Comparison of ENCODE assay signal across 23 cellular contexts in genomic region chr20:23585808-23586734, GRCh38. TPM values are rescaled to one million over a fixed set of nuclear protein-coding genes. Genes with fewer than 3 reads are reported as not detected.
DNase-seq lines count a peak whose midpoint lies in the region; ATAC-seq and TF ChIP-seq lines count a peak whose summit lies in the region.
"Had no signal": no experiment of that assay in that cellular context is flagged by ENCODE, and none has a peak within 500 bp of the region (broad histone marks: within the 10 kb centered on the region; RNA-seq: fewer than 3 reads in every experiment).

No MANE protein-coding gene starts in this region.

- H3K27me3 ChIP-seq in esophagus muscularis mucosa (peaks cover 0 to 12% (median 0%) of the 10 kb centered on the region in 4 donors), prostate gland (replicated peaks; ENCODE audit: insufficient read depth) (no peaks in the 10 kb centered on the region)
- H3K27me3 ChIP-seq: MG63 had no signal

- no peaks in the 10 kb centered on the region for H3K9me3 ChIP-seq in esophagus muscularis mucosa
- no peaks in the 10 kb centered on the region for H3K9me3 ChIP-seq in prostate gland
- H3K9me3 ChIP-seq: MG63 had no signal

- 83% methylated on average over 5 of the region's 5 CpGs for WGBS in esophagus muscularis mucosa
- WGBS in prostate gland: 77% methylated on average over 5 of the region's 5 CpGs

- no peak for TF ChIP-seq POLR2A in esophagus muscularis mucosa (IDR thresholded peaks at IDR 0.05; ENCODE audit: low read depth)
- TF ChIP-seq POLR2A in prostate gland (IDR thresholded peaks at IDR 0.05): no peak

- H3K36me3 ChIP-seq in esophagus muscularis mucosa (no peaks in the 10 kb centered on the region), prostate gland (no peaks in the 10 kb centered on the region)
- H3K36me3 ChIP-seq: MG63 had no signal

- TF ChIP-seq CTCF in LNCaP clone FGC (IDR thresholded peaks at IDR 0.05; ENCODE audit: control insufficient read depth, extremely low read depth, insufficient read depth) (no peak), esophagus muscularis mucosa (IDR thresholded peaks at IDR 0.05) (no peak), prostate gland (IDR thresholded peaks at IDR 0.05) (no peak)

- ATAC-seq in HG02973 (IDR thresholded peaks at IDR 0.05; ENCODE audit: unreplicated experiment): no peak
- ATAC-seq in GM19324 (IDR thresholded peaks at IDR 0.05; ENCODE audit: low FRiP score, unreplicated experiment): no peak

- H3K4me1 ChIP-seq in esophagus muscularis mucosa (no peaks in the 10 kb centered on the region), prostate gland (replicated peaks) (peaks cover 7% of the 10 kb centered on the region)

- TF ChIP-seq EP300 in esophagus muscularis mucosa (IDR thresholded peaks at IDR 0.05): no peak

- H3K27ac ChIP-seq in esophagus muscularis mucosa (replicated peaks in 1 of 4): no peak overlapping the region
- no peak overlapping the region for H3K27ac ChIP-seq in prostate gland

- intact Hi-C loops in esophagus muscularis mucosa (cut with DNase I) (no loop called here), prostate gland (cut with DNase I) (no loop called here)

- DNase-seq in activated CD8-positive, alpha-beta memory T cell treated with anti-CD3 and anti-CD28 coated beads for 24 hours: peak; percentile 38
- DNase-seq in activated CD8-positive, alpha-beta memory T cell treated with anti-CD3 and anti-CD28 coated beads, Interleukin-2, amount 50 U/mL, for 4 hours: no peak
- DNase-seq in LNCaP clone FGC (ENCODE audit: low read depth) (peak; percentile 69), esophagus muscularis mucosa (ENCODE audit: extremely low spot score) (peak; percentile 89), prostate gland (ENCODE audit: low spot score) (peak; percentile 54), H4 (ENCODE audit: low spot score) (no peak)
- DNase-seq: 8988T; CD4-positive, CD25-positive, alpha-beta regulatory T cell; COR-L47; H7; HFFc6; Karpas-422; MG63; NCI-H1048; NCI-H1436; NCI-H1930; NCI-H345; NCI-H526 treated with DMSO at 0.1 percent for 48 hours; SHP77 treated with DMSO at 0.1 percent for 48 hours had no signal

- no peak overlapping the region for H3K4me3 ChIP-seq in LNCaP clone FGC (ENCODE audit: low read depth, low read length)
- H3K4me3 ChIP-seq in esophagus muscularis mucosa: no peak overlapping the region
- H3K4me3 ChIP-seq in prostate gland: no peak overlapping the region
- H3K4me3 ChIP-seq: MG63 had no signal

RNA-seq across cellular contexts. Expression of gene CST9L, which starts 17.8 kb away (rescaled TPM):
- not detected for total RNA-seq in esophagus muscularis mucosa
- 10 to 100 TPM in 1 of 2 donors, not detected in 1; 44.0 TPM for total RNA-seq in prostate gland
- not detected in 2 replicates for total RNA-seq in H4 (2014; rRNA removed; shearing (Covaris generic))
- total RNA-seq: B cell; CD4-positive, CD25-positive, alpha-beta regulatory T cell; H7; HFFc6; OCI-LY7 had no signal

RNA-seq across cellular contexts. Expression of gene CST9, which starts 19.6 kb away (rescaled TPM):
- total RNA-seq in esophagus muscularis mucosa (not detected), prostate gland (not detected)
- not detected in 2 replicates for total RNA-seq in H4 (2014; rRNA removed; shearing (Covaris generic))
- total RNA-seq: B cell; CD4-positive, CD25-positive, alpha-beta regulatory T cell; H7; HFFc6; OCI-LY7 had no signal

RNA-seq across cellular contexts. Expression of gene CST3, which starts 51.7 kb away (rescaled TPM):
- total RNA-seq in esophagus muscularis mucosa (1,000 to 10,000 TPM; 1,253 to 2,184 (median 1,709) TPM), prostate gland (1,000 to 10,000 TPM; 1,170 to 3,384 TPM)
- 131 and 132 TPM in 2 replicates for total RNA-seq in H4 (2014; rRNA removed; shearing (Covaris generic))
- total RNA-seq: OCI-LY7 had no signal

Comparison
In these comparisons a context has a peak if more than half of its experiments do, and no peak if none do; other contexts are left out.
1. DNase-seq: peak in activated CD8-positive, alpha-beta memory T cell treated with anti-CD3 and anti-CD28 coated beads for 24 hours (single experiment), LNCaP clone FGC (single experiment), esophagus muscularis mucosa (single experiment) and prostate gland (single experiment); none in activated CD8-positive, alpha-beta memory T cell treated with anti-CD3 and anti-CD28 coated beads, Interleukin-2, amount 50 U/mL, for 4 hours (single experiment) and H4 (single experiment).